Comparison of ENCODE assay signal across 8 cellular contexts in genomic region chr9:124054671-124055212, GRCh38. TPM values are rescaled to one million over a fixed set of nuclear protein-coding genes. Genes with fewer than 3 reads are reported as not detected.
DNase-seq lines count a peak whose midpoint lies in the region; ATAC-seq and TF ChIP-seq lines count a peak whose summit lies in the region.

No MANE protein-coding gene starts in this region.

- H3K36me3 ChIP-seq in HAP-1 (replicated peaks): no peaks in the 10 kb centered on the region

- TF ChIP-seq CTCF in choroid plexus epithelial cell (conservative IDR thresholded peaks at IDR 0.05; ENCODE audit: low read depth, low read length) (peak; percentile 44), omental fat pad (IDR thresholded peaks at IDR 0.05) (no peak)

- no peaks in the 10 kb centered on the region for H3K4me1 ChIP-seq in HAP-1

- H3K4me3 ChIP-seq in choroid plexus epithelial cell (ENCODE audit: low read depth, low read length): no peak overlapping the region
- no peak overlapping the region for H3K4me3 ChIP-seq in HAP-1

- in situ Hi-C loops in HAP-1 (cut with MboI; ENCODE audit: low sequenced_read_pairs): no loop called here

- no peak for ATAC-seq in omental fat pad (ENCODE audit: low FRiP score)

- peaks cover 2% of the 10 kb centered on the region; the same call in 1 of the 2 replicates for H3K9me3 ChIP-seq in HAP-1

- H3K27me3 ChIP-seq in HAP-1 (ENCODE audit: low read depth): peaks cover 10% of the 10 kb centered on the region; the same call in 1 of the 2 replicates

- peak; percentile 14 for DNase-seq in activated CD8-positive, alpha-beta memory T cell treated with anti-CD3 and anti-CD28 coated beads, Interleukin-2, amount 50 U/mL, for 24 hours (ENCODE audit: extremely low read depth)
- DNase-seq in activated CD8-positive, alpha-beta memory T cell treated with anti-CD3 and anti-CD28 coated beads, Interleukin-2, amount 50 U/mL, for 4 hours: no peak
- peak; percentile 10 for DNase-seq in GOT3 (lab: John Stamatoyannopoulos, UW)
- peak; percentile 93 for DNase-seq in LHCN-M2 (ENCODE audit: low read depth)
- peak; percentile 86 for DNase-seq in choroid plexus epithelial cell (ENCODE audit: low read depth)
- no peak for DNase-seq in germinal center (ENCODE audit: low spot score)
- DNase-seq in HAP-1 (ENCODE audit: low spot score in 2 of 2): no peak
- no peak for DNase-seq in omental fat pad (ENCODE audit: low spot score)

RNA-seq across cellular contexts. Expression of gene LHX2, which starts 43.2 kb away (rescaled TPM):
- 2.4 and 3.4 TPM in 2 replicates for total RNA-seq in LHCN-M2 (2014; rRNA removed)
- 2.6 TPM for polyA plus RNA-seq in LHCN-M2 (2012)
- not detected for total RNA-seq in omental fat pad

Comparison
In these comparisons a context has a peak if more than half of its experiments do, and no peak if none do; other contexts are left out.
1. DNase-seq: peak in activated CD8-positive, alpha-beta memory T cell treated with anti-CD3 and anti-CD28 coated beads, Interleukin-2, amount 50 U/mL, for 24 hours (single experiment), GOT3 (single experiment), LHCN-M2 (single experiment) and choroid plexus epithelial cell (single experiment); none in activated CD8-positive, alpha-beta memory T cell treated with anti-CD3 and anti-CD28 coated beads, Interleukin-2, amount 50 U/mL, for 4 hours (single experiment), germinal center (single experiment), HAP-1 (0 of 2) and omental fat pad (single experiment).